19 cellular contexts compared by ENCODE assay signal in the genomic region with DNA sequence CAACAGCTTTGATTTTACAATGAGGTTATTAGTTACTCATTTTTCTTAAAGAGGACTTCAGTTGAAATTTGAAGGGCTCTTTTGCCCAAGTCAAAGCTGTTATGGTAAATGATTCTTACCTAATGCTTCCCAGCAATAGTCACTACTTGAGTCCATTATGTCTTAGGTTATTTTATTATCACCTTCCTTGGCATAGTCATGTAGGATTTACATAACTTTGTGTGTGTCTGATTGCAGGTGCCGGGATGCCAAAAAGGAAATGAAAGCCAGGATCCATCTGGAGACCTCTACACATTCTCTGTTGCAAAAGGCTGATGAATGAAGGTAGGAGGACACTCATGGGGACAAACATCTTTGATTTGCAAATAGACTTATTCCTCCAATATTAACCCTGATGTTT. TPM values are rescaled to one million over a fixed set of nuclear protein-coding genes. Genes with fewer than 3 reads are reported as not detected.
DNase-seq lines count a peak whose midpoint lies in the region; ATAC-seq and TF ChIP-seq lines count a peak whose summit lies in the region.
"Had no signal": no experiment of that assay in that cellular context is flagged by ENCODE, and none has a peak within 500 bp of the region (broad histone marks: within the 10 kb centered on the region; RNA-seq: fewer than 3 reads in every experiment).

No MANE protein-coding gene starts in this region.

- no peaks in the 10 kb centered on the region for H3K36me3 Mint-ChIP-seq in activated T-helper 1 cell treated with anti-CD3 and anti-CD28 coated beads, Interleukin-12 subunit alpha, Interleukin-12 subunit beta, Interleukin-2, Interleukin-4 antibody, amounts not matched to agents 30 ng/mL and 10 ng/mL and 1 ng/mL, durations not matched to agents 14 hours and 24 hours and 36 hours (ENCODE audit: low read depth)
- no peaks in the 10 kb centered on the region for H3K36me3 Mint-ChIP-seq in activated naive CD4-positive, alpha-beta T cell treated with anti-CD3 and anti-CD28 coated beads, Interleukin-2, amount 50 U/mL, for 72 hours
- H3K36me3 Mint-ChIP-seq: CD8-positive, alpha-beta T cell had no signal

- DNase-seq in DMS 273 (lab: John Stamatoyannopoulos, UW; ENCODE audit: unreplicated experiment): peak; percentile 5
- no peak for DNase-seq in DMS 273 treated with DMSO at 0.1 percent for 48 hours (lab: John Stamatoyannopoulos, UW)
- DNase-seq in lower lobe of right lung: no peak
- no peak for DNase-seq in upper lobe of right lung
- DNase-seq in activated T-helper 1 cell treated with anti-CD3 and anti-CD28 coated beads, Interleukin-12 subunit alpha, Interleukin-12 subunit beta, Interleukin-2, Interleukin-4 antibody, amounts not matched to agents 30 ng/mL and 10 ng/mL and 1 ng/mL, durations not matched to agents 14 hours and 24 hours and 36 hours (ENCODE audit: low spot score): no peak
- DNase-seq in activated naive CD4-positive, alpha-beta T cell treated with anti-CD3 and anti-CD28 coated beads, Interleukin-2, amount 50 U/mL, for 72 hours (ENCODE audit: low spot score in 2 of 2): no peak
- DNase-seq: AML-193; Caco-2; Calu3; CD4-positive, alpha-beta T cell; CD8-positive, alpha-beta T cell; DMS79 treated with DMSO at 0.1 percent for 48 hours; GF-D8 had no signal

- ATAC-seq in lower lobe of right lung: peak; percentile 71 to 81
- peak; percentile 62 for ATAC-seq in upper lobe of right lung
- ATAC-seq in activated naive CD4-positive, alpha-beta T cell treated with anti-CD3 and anti-CD28 coated beads, Interleukin-2, amount 50 U/mL, for 72 hours: no peak
- ATAC-seq: A549; CD8-positive, alpha-beta T cell had no signal

- TF ChIP-seq CTCF in lower lobe of right lung (IDR thresholded peaks at IDR 0.05) (no peak), upper lobe of right lung (IDR thresholded peaks at IDR 0.05) (no peak)

- H3K9me3 ChIP-seq in lower lobe of right lung (no peaks in the 10 kb centered on the region), upper lobe of right lung (no peaks in the 10 kb centered on the region)
- H3K9me3 ChIP-seq: A549, Caco-2 had no signal

- H3K4me3 ChIP-seq in lower lobe of right lung (no peak overlapping the region), upper lobe of right lung (no peak overlapping the region)
- H3K4me3 ChIP-seq: A549; BLaER1 treated with 17β-estradiol and CSF1 and Interleukin-3, amounts not matched to agents 10 nM and 100 nM had no signal

- H3K9me3 Mint-ChIP-seq in activated T-helper 1 cell treated with anti-CD3 and anti-CD28 coated beads, Interleukin-12 subunit alpha, Interleukin-12 subunit beta, Interleukin-2, Interleukin-4 antibody, amounts not matched to agents 30 ng/mL and 10 ng/mL and 1 ng/mL, durations not matched to agents 14 hours and 24 hours and 36 hours: no peaks in the 10 kb centered on the region
- H3K9me3 Mint-ChIP-seq in activated naive CD4-positive, alpha-beta T cell treated with anti-CD3 and anti-CD28 coated beads, Interleukin-2, amount 50 U/mL, for 72 hours: no peaks in the 10 kb centered on the region
- H3K9me3 Mint-ChIP-seq: CD8-positive, alpha-beta T cell had no signal

- no peaks in the 10 kb centered on the region for H3K27me3 ChIP-seq in lower lobe of right lung (ENCODE audit: low read depth)
- H3K27me3 ChIP-seq in upper lobe of right lung: no peaks in the 10 kb centered on the region
- H3K27me3 ChIP-seq: BLaER1 treated with 17β-estradiol and CSF1 and Interleukin-3, amounts not matched to agents 10 nM and 100 nM had no signal

- H3K4me3 Mint-ChIP-seq in activated T-helper 1 cell treated with anti-CD3 and anti-CD28 coated beads, Interleukin-12 subunit alpha, Interleukin-12 subunit beta, Interleukin-2, Interleukin-4 antibody, amounts not matched to agents 30 ng/mL and 10 ng/mL and 1 ng/mL, durations not matched to agents 14 hours and 24 hours and 36 hours: no peak overlapping the region
- H3K4me3 Mint-ChIP-seq: B cell; CD4-positive, alpha-beta T cell; CD8-positive, alpha-beta T cell had no signal

- intact Hi-C loops in lower lobe of right lung (cut with DNase I) (no loop called here), upper lobe of right lung (cut with DNase I) (no loop called here)
- intact Hi-C loops in activated T-helper 1 cell treated with anti-CD3 and anti-CD28 coated beads, Interleukin-12 subunit alpha, Interleukin-12 subunit beta, Interleukin-2, Interleukin-4 antibody, amounts not matched to agents 30 ng/mL and 10 ng/mL and 1 ng/mL, durations not matched to agents 14 hours and 24 hours and 36 hours (cut with micrococcal nuclease): no loop called here

- H3K36me3 ChIP-seq in lower lobe of right lung (no peaks in the 10 kb centered on the region), upper lobe of right lung (no peaks in the 10 kb centered on the region)
- H3K36me3 ChIP-seq: BLaER1 treated with 17β-estradiol and CSF1 and Interleukin-3, amounts not matched to agents 10 nM and 100 nM had no signal

- no peaks in the 10 kb centered on the region for H3K27me3 Mint-ChIP-seq in activated T-helper 1 cell treated with anti-CD3 and anti-CD28 coated beads, Interleukin-12 subunit alpha, Interleukin-12 subunit beta, Interleukin-2, Interleukin-4 antibody, amounts not matched to agents 30 ng/mL and 10 ng/mL and 1 ng/mL, durations not matched to agents 14 hours and 24 hours and 36 hours (ENCODE audit: insufficient read depth)
- H3K27me3 Mint-ChIP-seq: B cell; CD4-positive, alpha-beta T cell had no signal

- no peak overlapping the region for H3K27ac Mint-ChIP-seq in activated T-helper 1 cell treated with anti-CD3 and anti-CD28 coated beads, Interleukin-12 subunit alpha, Interleukin-12 subunit beta, Interleukin-2, Interleukin-4 antibody, amounts not matched to agents 30 ng/mL and 10 ng/mL and 1 ng/mL, durations not matched to agents 14 hours and 24 hours and 36 hours
- H3K27ac Mint-ChIP-seq in activated naive CD4-positive, alpha-beta T cell treated with anti-CD3 and anti-CD28 coated beads, Interleukin-2, amount 50 U/mL, for 72 hours: no peak overlapping the region
- H3K27ac Mint-ChIP-seq: B cell; CD4-positive, alpha-beta T cell; CD8-positive, alpha-beta T cell had no signal

- H3K27ac ChIP-seq in lower lobe of right lung (no peak overlapping the region), upper lobe of right lung (no peak overlapping the region)
- H3K27ac ChIP-seq: 22Rv1; A549; BLaER1 treated with 17β-estradiol and CSF1 and Interleukin-3, amounts not matched to agents 10 nM and 100 nM; C4-2B had no signal

- no peaks in the 10 kb centered on the region for H3K4me1 Mint-ChIP-seq in activated T-helper 1 cell treated with anti-CD3 and anti-CD28 coated beads, Interleukin-12 subunit alpha, Interleukin-12 subunit beta, Interleukin-2, Interleukin-4 antibody, amounts not matched to agents 30 ng/mL and 10 ng/mL and 1 ng/mL, durations not matched to agents 14 hours and 24 hours and 36 hours (ENCODE audit: low read depth)
- H3K4me1 Mint-ChIP-seq: B cell had no signal

- no peaks in the 10 kb centered on the region for H3K4me1 ChIP-seq in lower lobe of right lung
- H3K4me1 ChIP-seq in upper lobe of right lung: no peaks in the 10 kb centered on the region
- H3K4me1 ChIP-seq: A549 had no signal

RNA-seq across cellular contexts. Expression of a gene that starts 38.8 kb away (rescaled TPM):
- total RNA-seq in lower lobe of right lung (5.4 TPM), upper lobe of right lung (5.0 TPM)
- total RNA-seq in activated T-helper 1 cell treated with anti-CD3 and anti-CD28 coated beads, Interleukin-12 subunit alpha, Interleukin-12 subunit beta, Interleukin-2, Interleukin-4 antibody, amounts not matched to agents 30 ng/mL and 10 ng/mL and 1 ng/mL, durations not matched to agents 14 hours and 24 hours and 36 hours: not detected in 2 replicates
- total RNA-seq in activated naive CD4-positive, alpha-beta T cell treated with anti-CD3 and anti-CD28 coated beads, Interleukin-2, amount 50 U/mL, for 72 hours: not detected
- total RNA-seq: A172; B cell; Caco-2; Calu3; CD4-positive, alpha-beta T cell; CD8-positive, alpha-beta T cell had no signal

Comparison
In these comparisons a context has a peak if more than half of its experiments do, and no peak if none do; other contexts are left out.
1. ATAC-seq: peak in lower lobe of right lung (2 of 2) and upper lobe of right lung (single experiment); none in activated naive CD4-positive, alpha-beta T cell treated with anti-CD3 and anti-CD28 coated beads, Interleukin-2, amount 50 U/mL, for 72 hours (0 of 2).